In the genomic region with DNA sequence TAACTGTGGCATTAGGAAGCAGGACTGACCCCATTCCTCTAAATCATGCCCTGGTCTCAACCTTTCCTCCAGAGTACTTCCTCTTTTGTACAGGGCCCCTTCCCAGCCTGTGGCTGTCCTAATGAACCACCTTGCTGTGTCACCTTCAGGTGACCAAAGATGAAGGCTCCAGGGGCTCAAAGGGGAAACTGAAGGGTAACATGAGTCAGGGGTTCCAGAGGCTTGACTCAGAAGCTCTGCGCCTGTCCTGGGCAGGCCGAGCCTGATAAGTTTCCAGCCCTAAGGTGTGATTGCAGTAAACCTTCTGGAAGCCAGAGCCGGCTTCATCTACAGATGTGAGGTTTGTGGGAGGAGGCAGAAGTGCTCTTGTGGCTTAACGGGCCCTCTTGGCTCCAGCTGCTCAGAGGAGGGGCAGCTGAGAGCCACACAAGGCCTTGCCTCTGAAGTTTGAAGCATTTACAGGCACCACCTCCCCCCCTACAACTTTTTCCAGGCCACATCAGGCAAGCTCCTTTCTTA, we compare ENCODE assay signal across 8 cellular contexts.
DNase-seq lines count a peak whose midpoint lies in the region; ATAC-seq and TF ChIP-seq lines count a peak whose summit lies in the region.

No MANE protein-coding gene starts in this region.

- intact Hi-C loops in PC-9 (cut with micrococcal nuclease; ENCODE audit: unreplicated experiment) = loop anchor here (5.0 kb wide), 2 partner anchors 57 to 102 kb away; no protein-coding TSS in a partner anchor
- intact Hi-C loops in adrenal gland (cut with DNase I) = no loop called here
- intact Hi-C loops in sigmoid colon (cut with DNase I) = loop anchor here (5.0 kb wide), 1 partner anchor 33 kb away; no protein-coding TSS in a partner anchor

- H3K27ac ChIP-seq in PC-9 (peak overlapping the region; percentile 55), adrenal gland (peak overlapping the region in 3 of 5 donors; percentile 35 to 74 (median 62)), sigmoid colon (peak overlapping the region; percentile 56 to 80 (median 79))

- DNase-seq in PC-9 (peak; percentile 50 to 83), adrenal gland (peak in 6 of 7 donors; percentile 43 to 70 (median 65)), sigmoid colon (peak; percentile 79), middle frontal gyrus (ENCODE audit: extremely low spot score, low spot score) (no peak), COR-L47 (lab: John Stamatoyannopoulos, UW) (no peak)
- no peak for DNase-seq in effector CD4-positive, alpha-beta T cell

- H3K36me3 ChIP-seq in PC-9 (ENCODE audit: low read depth) = no peaks in the 10 kb centered on the region
- no peaks in the 10 kb centered on the region for H3K36me3 ChIP-seq in adrenal gland (replicated peaks in 1 of 2)
- H3K36me3 ChIP-seq in sigmoid colon = no peaks in the 10 kb centered on the region

- H4K20me1 ChIP-seq in PC-9 (ENCODE audit: insufficient read depth) = no peaks in the 10 kb centered on the region

- H3K4me1 ChIP-seq in PC-9 (replicated peaks; ENCODE audit: insufficient read depth) (peaks cover 24% of the 10 kb centered on the region), adrenal gland (replicated peaks in 1 of 2) (peaks cover 0 to 25% of the 10 kb centered on the region in 2 donors), sigmoid colon (peaks cover 0 to 50% (median 44%) of the 10 kb centered on the region in 4 donors)

- whole genome bisulfite sequencing in adrenal gland, 4 donors = 37 to 56% (median 42%) methylated on average over 2 to 4 of the region's 4 CpGs
- WGBS in sigmoid colon, 2 donors = 26 to 35% methylated on average over 4 of the region's 4 CpGs

- no peak overlapping the region for H3K4me3 ChIP-seq in PC-9
- H3K4me3 ChIP-seq in adrenal gland = no peak overlapping the region
- H3K4me3 ChIP-seq in sigmoid colon = no peak overlapping the region

- no peaks in the 10 kb centered on the region for H3K27me3 ChIP-seq in PC-9 (ENCODE audit: insufficient read depth, low read depth)
- no peaks in the 10 kb centered on the region for H3K27me3 ChIP-seq in adrenal gland
- no peaks in the 10 kb centered on the region for H3K27me3 ChIP-seq in sigmoid colon

- TF ChIP-seq POLR2A in adrenal gland (IDR thresholded peaks at IDR 0.05) (no peak), sigmoid colon (IDR thresholded peaks at IDR 0.05) (no peak)

- POLR2A ChIA-PET in PC-9 (lab: Charles Lee; ENCODE audit: unreplicated experiment) = interaction anchor here (0.6 to 1.2 kb wide), 2 partner anchors 110 to 350 kb away, joined by 3 to 6 read pairs; no protein-coding TSS in a partner anchor

- BruUV-seq in PC-9 (replicated peaks; lab: Mats Ljungman, UMichigan) = no TSS peak

- no peaks in the 10 kb centered on the region for H3K9me3 ChIP-seq in PC-9 (ENCODE audit: insufficient read depth, low read depth)
- no peaks in the 10 kb centered on the region for H3K9me3 ChIP-seq in adrenal gland (replicated peaks in 1 of 3)
- H3K9me3 ChIP-seq in sigmoid colon = no peaks in the 10 kb centered on the region

- TF ChIP-seq CTCF in PC-9 (conservative IDR thresholded peaks at IDR 0.05) (no peak), adrenal gland (IDR thresholded peaks at IDR 0.05) (no peak), sigmoid colon (IDR thresholded peaks at IDR 0.05) (no peak)

- peak overlapping the region; percentile 32 for H3K4me2 ChIP-seq in PC-9

- H2AFZ ChIP-seq in PC-9 = no peak overlapping the region

- no peaks in the 10 kb centered on the region for H3K79me2 ChIP-seq in PC-9 (ENCODE audit: low read depth)

- H3F3A ChIP-seq in PC-9 (ENCODE audit: insufficient read depth, low read depth) = peaks cover 10% of the 10 kb centered on the region; the same call in 1 of the 2 replicates

- ATAC-seq in GM18858 (IDR thresholded peaks at IDR 0.05; ENCODE audit: unreplicated experiment) = peak; percentile 66
- peak; percentile 79 for ATAC-seq in HG02798 (IDR thresholded peaks at IDR 0.05; ENCODE audit: poor library complexity, unreplicated experiment)

- no peak for TF ChIP-seq EP300 in sigmoid colon (IDR thresholded peaks at IDR 0.05)

- CTCF ChIA-PET in PC-9 (lab: Charles Lee) = interaction anchor here (0.5 to 0.7 kb wide), 2 partner anchors 161 to 1088 kb away, joined by 4 to 7 read pairs; a partner anchor contains a TSS

- H3K9me2 ChIP-seq in PC-9 (ENCODE audit: insufficient read depth) = no peaks in the 10 kb centered on the region

Comparison
In these comparisons a context has a peak if more than half of its experiments do, and no peak if none do; other contexts are left out.
1. DNase-seq: peak in PC-9 (2 of 2), adrenal gland (6 of 7) and sigmoid colon (single experiment); none in effector CD4-positive, alpha-beta T cell (single experiment), middle frontal gyrus (single experiment) and COR-L47 (single experiment).
2. intact Hi-C loops: an anchor here in PC-9 (5.0 kb wide) and sigmoid colon (5.0 kb wide); none called in adrenal gland.
3. Peak in every context shown above with its lines, with median percentiles within 50 percentile points of each other: H3K27ac ChIP-seq.